Comparison of ENCODE assay signal across 8 cellular contexts in the genomic region with DNA sequence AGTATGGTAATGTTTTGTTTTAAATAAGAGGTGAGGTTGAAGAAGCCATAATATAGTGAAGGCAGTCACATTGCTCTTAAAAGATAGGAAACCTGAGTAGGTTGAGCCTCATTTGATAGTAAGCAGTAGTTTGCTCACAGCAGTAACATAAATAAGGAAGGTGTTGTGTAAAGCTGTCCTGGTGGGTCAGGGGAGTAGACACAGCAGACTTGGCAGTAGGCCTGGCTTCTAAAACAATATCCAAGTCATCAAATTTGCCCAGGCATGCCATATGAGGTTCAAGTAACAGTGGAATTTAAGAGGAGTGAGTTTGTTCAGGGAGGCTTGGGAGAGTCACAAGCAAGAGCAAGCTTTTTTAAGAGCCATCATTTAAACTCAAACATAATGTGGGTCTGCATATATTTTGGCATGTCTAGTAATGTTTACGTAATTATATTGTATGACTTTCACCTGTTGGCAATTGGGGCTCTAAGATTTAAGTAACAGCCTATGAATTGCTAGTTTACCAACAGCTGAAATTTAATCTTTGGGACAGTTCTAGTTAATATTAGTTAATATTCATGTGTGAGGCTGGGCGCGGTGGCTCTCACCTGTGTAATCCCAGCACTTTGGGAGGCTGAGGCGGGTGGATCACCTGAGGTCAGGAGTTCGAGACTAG. TPM values are rescaled to one million over a fixed set of nuclear protein-coding genes. Genes with fewer than 3 reads are reported as not detected.
DNase-seq lines count a peak whose midpoint lies in the region; ATAC-seq and TF ChIP-seq lines count a peak whose summit lies in the region.

No MANE protein-coding gene starts in this region.

- H3K27me3 Mint-ChIP-seq in activated naive CD4-positive, alpha-beta T cell treated with anti-CD3 and anti-CD28 coated beads, Interleukin-2, amount 10 ng/mL, durations not matched to agents 7 days and 5 days = no peaks in the 10 kb centered on the region
- H3K27me3 Mint-ChIP-seq in glutamatergic neuron (ENCODE audit: unreplicated experiment) = no peaks in the 10 kb centered on the region

- H3K36me3 Mint-ChIP-seq in activated naive CD4-positive, alpha-beta T cell treated with anti-CD3 and anti-CD28 coated beads, Interleukin-2, amount 50 U/mL, for 72 hours = peaks cover 2% of the 10 kb centered on the region in 2 donors
- H3K36me3 Mint-ChIP-seq in activated naive CD4-positive, alpha-beta T cell treated with anti-CD3 and anti-CD28 coated beads, Interleukin-2, amount 10 ng/mL, durations not matched to agents 7 days and 5 days = peaks cover 6% of the 10 kb centered on the region
- H3K36me3 Mint-ChIP-seq in glutamatergic neuron (ENCODE audit: unreplicated experiment) = no peaks in the 10 kb centered on the region

- H3K9me3 ChIP-seq in upper lobe of left lung = no peaks in the 10 kb centered on the region

- peaks cover 47 to 79% (median 67%) of the 10 kb centered on the region in 4 donors for H3K4me1 ChIP-seq in upper lobe of left lung

- H3K9me3 Mint-ChIP-seq in activated naive CD4-positive, alpha-beta T cell treated with anti-CD3 and anti-CD28 coated beads, Interleukin-2, amount 50 U/mL, for 72 hours = no peaks in the 10 kb centered on the region
- H3K9me3 Mint-ChIP-seq in activated naive CD4-positive, alpha-beta T cell treated with anti-CD3 and anti-CD28 coated beads, Interleukin-2, amount 10 ng/mL, durations not matched to agents 7 days and 5 days = no peaks in the 10 kb centered on the region
- no peaks in the 10 kb centered on the region for H3K9me3 Mint-ChIP-seq in glutamatergic neuron (ENCODE audit: unreplicated experiment)

- DNase-seq in activated naive CD4-positive, alpha-beta T cell treated with anti-CD3 and anti-CD28 coated beads, Interleukin-2, amount 50 U/mL, for 72 hours (ENCODE audit: low spot score in 2 of 2) = no peak
- no peak for DNase-seq in activated naive CD4-positive, alpha-beta T cell treated with anti-CD3 and anti-CD28 coated beads, Interleukin-2, amount 10 ng/mL, durations not matched to agents 7 days and 5 days
- DNase-seq in NCI-H748 treated with DMSO at 0.1 percent for 48 hours (lab: John Stamatoyannopoulos, UW) (peak; percentile 31), fibroblast of mammary gland (ENCODE audit: low read depth) (peak; percentile 72), upper lobe of left lung (no peak), C1 segment of cervical spinal cord (lab: John Stamatoyannopoulos, UW) (no peak), glutamatergic neuron (no peak), 8988T (no peak)

- peak overlapping the region; percentile 25 to 46 for H3K27ac Mint-ChIP-seq in activated naive CD4-positive, alpha-beta T cell treated with anti-CD3 and anti-CD28 coated beads, Interleukin-2, amount 50 U/mL, for 72 hours
- H3K27ac Mint-ChIP-seq in activated naive CD4-positive, alpha-beta T cell treated with anti-CD3 and anti-CD28 coated beads, Interleukin-2, amount 10 ng/mL, durations not matched to agents 7 days and 5 days = no peak overlapping the region
- H3K27ac Mint-ChIP-seq in glutamatergic neuron (ENCODE audit: unreplicated experiment) = no peak overlapping the region

- 76 to 92% methylated on average over 5 of the region's 5 CpGs for WGBS in upper lobe of left lung, 2 donors

- H3K4me3 Mint-ChIP-seq in activated naive CD4-positive, alpha-beta T cell treated with anti-CD3 and anti-CD28 coated beads, Interleukin-2, amount 10 ng/mL, durations not matched to agents 7 days and 5 days = no peak overlapping the region
- H3K4me3 Mint-ChIP-seq in glutamatergic neuron (ENCODE audit: unreplicated experiment) = no peak overlapping the region

- H3K4me3 ChIP-seq in fibroblast of mammary gland (ENCODE audit: control insufficient read depth, low read depth, low read length) (no peak overlapping the region), upper lobe of left lung (no peak overlapping the region)

- no peaks in the 10 kb centered on the region for H3K36me3 ChIP-seq in upper lobe of left lung

- H3K27ac ChIP-seq in upper lobe of left lung = peak overlapping the region in 3 of 4 donors; percentile 9 to 36 (median 10)

- CTCF ChIA-PET in activated naive CD4-positive, alpha-beta T cell treated with anti-CD3 and anti-CD28 coated beads, Interleukin-2, amount 10 ng/mL, durations not matched to agents 7 days and 5 days (lab: Charles Lee) = interaction anchor here (1.0 to 5.2 kb wide), 7 partner anchors 9 to 237 kb away, joined by 3 to 47 read pairs (median 5); no protein-coding TSS in a partner anchor

- TF ChIP-seq EP300 in upper lobe of left lung (IDR thresholded peaks at IDR 0.05) = no peak

- TF ChIP-seq POLR2A in upper lobe of left lung (IDR thresholded peaks at IDR 0.05) = no peak

- ATAC-seq in activated naive CD4-positive, alpha-beta T cell treated with anti-CD3 and anti-CD28 coated beads, Interleukin-2, amount 50 U/mL, for 72 hours = no peak
- ATAC-seq in upper lobe of left lung (ENCODE audit: low FRiP score in 2 of 2) = no peak

- peaks cover 74% of the 10 kb centered on the region for H3K4me1 Mint-ChIP-seq in activated naive CD4-positive, alpha-beta T cell treated with anti-CD3 and anti-CD28 coated beads, Interleukin-2, amount 10 ng/mL, durations not matched to agents 7 days and 5 days
- peaks cover 16% of the 10 kb centered on the region for H3K4me1 Mint-ChIP-seq in glutamatergic neuron (ENCODE audit: low read depth, unreplicated experiment)

- TF ChIP-seq CTCF in fibroblast of mammary gland (conservative IDR thresholded peaks at IDR 0.05; ENCODE audit: control insufficient read depth, insufficient read depth, low read depth, low read length) (no peak), upper lobe of left lung (IDR thresholded peaks at IDR 0.05) (no peak), glutamatergic neuron (IDR thresholded peaks at IDR 0.05; ENCODE audit: partially characterized antibody, unreplicated experiment) (no peak)

- H3K27me3 ChIP-seq in upper lobe of left lung = no peaks in the 10 kb centered on the region

RNA-seq across cellular contexts. Expression of gene NFATC3, which starts 6.6 kb away (rescaled TPM):
- total RNA-seq in activated naive CD4-positive, alpha-beta T cell treated with anti-CD3 and anti-CD28 coated beads, Interleukin-2, amount 50 U/mL, for 72 hours = 10 to 100 TPM; 64.2 to 90.1 TPM
- total RNA-seq in upper lobe of left lung (10 to 100 TPM; 49.1 to 95.3 (median 68.0) TPM), glutamatergic neuron (ENCODE audit: unreplicated experiment) (33.1 TPM)

Comparison
In these comparisons a context has a peak if more than half of its experiments do, and no peak if none do; other contexts are left out.
1. H3K27ac Mint-ChIP-seq: peak in activated naive CD4-positive, alpha-beta T cell treated with anti-CD3 and anti-CD28 coated beads, Interleukin-2, amount 50 U/mL, for 72 hours (2 of 2); none in activated naive CD4-positive, alpha-beta T cell treated with anti-CD3 and anti-CD28 coated beads, Interleukin-2, amount 10 ng/mL, durations not matched to agents 7 days and 5 days (single experiment) and glutamatergic neuron (single experiment).
2. DNase-seq: peak in NCI-H748 treated with DMSO at 0.1 percent for 48 hours (single experiment) and fibroblast of mammary gland (single experiment); none in activated naive CD4-positive, alpha-beta T cell treated with anti-CD3 and anti-CD28 coated beads, Interleukin-2, amount 50 U/mL, for 72 hours (0 of 2), activated naive CD4-positive, alpha-beta T cell treated with anti-CD3 and anti-CD28 coated beads, Interleukin-2, amount 10 ng/mL, durations not matched to agents 7 days and 5 days (single experiment), upper lobe of left lung (0 of 2), C1 segment of cervical spinal cord (0 of 14), glutamatergic neuron (single experiment) and 8988T (single experiment).